34 cellular contexts compared by ENCODE assay signal in genomic region chr18:39271654-39272053, GRCh38.
"Had no signal": no experiment of that assay in that cellular context is flagged by ENCODE, and none has a peak within 500 bp of the region (broad histone marks: within the 10 kb centered on the region; RNA-seq: fewer than 3 reads in every experiment).

No MANE protein-coding gene starts in this region.

- H3K27me3 Mint-ChIP-seq: activated CD4-positive, alpha-beta memory T cell treated with anti-CD3 and anti-CD28 coated beads, Interleukin-2, amount 10 ng/mL, durations not matched to agents 7 days and 5 days; activated CD4-positive, alpha-beta T cell treated with anti-CD3 and anti-CD28 coated beads for 36 hours; activated CD4-positive, alpha-beta T cell treated with anti-CD3 and anti-CD28 coated beads, Interleukin-2, amount 10 ng/mL, durations not matched to agents 7 days and 5 days; activated CD8-positive, alpha-beta memory T cell treated with anti-CD3 and anti-CD28 coated beads, Interleukin-2, amount 10 ng/mL, durations not matched to agents 7 days and 5 days; activated naive CD4-positive, alpha-beta T cell treated with anti-CD3 and anti-CD28 coated beads, Interleukin-2, amount 10 ng/mL, durations not matched to agents 7 days and 5 days; activated naive CD4-positive, alpha-beta T cell treated with anti-CD3 and anti-CD28 coated beads, Interleukin-2, amount 50 U/mL, for 24 hours; activated naive CD8-positive, alpha-beta T cell; activated naive CD8-positive, alpha-beta T cell treated with anti-CD3 and anti-CD28 coated beads, Interleukin-2, amount 10 ng/mL, durations not matched to agents 7 days and 5 days; activated naive CD8-positive, alpha-beta T cell treated with anti-CD3 and anti-CD28 coated beads, Interleukin-2, amount 50 U/mL, for 24 hours; activated T-cell treated with anti-CD3 and anti-CD28 coated beads, Interleukin-2, amount 50 U/mL, for 24 hours had no signal

- H3K27me3 ChIP-seq: ascending aorta had no signal

- H3K36me3 ChIP-seq: ascending aorta had no signal

- H3K9me3 ChIP-seq: ascending aorta had no signal

- H3K4me3 ChIP-seq: ascending aorta had no signal

- H3K4me1 ChIP-seq: ascending aorta had no signal

- H3K9me3 Mint-ChIP-seq: brain; T-helper 2 cell treated with Interferon-gamma antibody and Interleukin-4, amounts not matched to agents 5 μg/mL and 100 μg/mL, for 36 hours had no signal

- H3K27ac Mint-ChIP-seq: activated CD4-positive, alpha-beta memory T cell treated with anti-CD3 and anti-CD28 coated beads, Interleukin-2, amount 10 ng/mL, durations not matched to agents 7 days and 5 days; activated CD4-positive, alpha-beta T cell treated with anti-CD3 and anti-CD28 coated beads for 36 hours; activated CD4-positive, alpha-beta T cell treated with anti-CD3 and anti-CD28 coated beads, Interleukin-2, amount 10 ng/mL, durations not matched to agents 7 days and 5 days; activated CD8-positive, alpha-beta memory T cell treated with anti-CD3 and anti-CD28 coated beads, Interleukin-2, amount 10 ng/mL, durations not matched to agents 7 days and 5 days; activated CD8-positive, alpha-beta T cell treated with anti-CD3 and anti-CD28 coated beads, Interleukin-2, amount 10 ng/mL, durations not matched to agents 7 days and 5 days; activated naive CD4-positive, alpha-beta T cell treated with anti-CD3 and anti-CD28 coated beads, Interleukin-2, amount 10 ng/mL, durations not matched to agents 7 days and 5 days; activated naive CD4-positive, alpha-beta T cell treated with anti-CD3 and anti-CD28 coated beads, Interleukin-2, amount 50 U/mL, for 24 hours; activated naive CD8-positive, alpha-beta T cell; activated naive CD8-positive, alpha-beta T cell treated with anti-CD3 and anti-CD28 coated beads, Interleukin-2, amount 10 ng/mL, durations not matched to agents 7 days and 5 days; activated naive CD8-positive, alpha-beta T cell treated with anti-CD3 and anti-CD28 coated beads, Interleukin-2, amount 50 U/mL, for 24 hours; activated T-cell treated with anti-CD3 and anti-CD28 coated beads, Interleukin-2, amount 50 U/mL, for 24 hours; activated T-helper 2 cell treated with anti-CD3 and anti-CD28 coated beads, Interferon-gamma antibody, Interleukin-2, Interleukin-4, amounts not matched to agents 10 μg/mL and 5 μg/mL and 100 μg/mL, durations not matched to agents 14 hours and 24 hours and 36 hours; brain; T-helper 1 cell treated with Interleukin-12 subunit alpha and Interleukin-12 subunit beta and Interleukin-4 antibody, amounts not matched to agents 30 μg/mL and 1 μg/mL, for 36 hours; T-helper 2 cell treated with Interferon-gamma antibody and Interleukin-4, amounts not matched to agents 5 μg/mL and 100 μg/mL, for 36 hours had no signal

- H3K4me1 Mint-ChIP-seq: activated CD4-positive, alpha-beta memory T cell treated with anti-CD3 and anti-CD28 coated beads, Interleukin-2, amount 10 ng/mL, durations not matched to agents 7 days and 5 days; activated CD4-positive, alpha-beta T cell treated with anti-CD3 and anti-CD28 coated beads for 36 hours; activated CD4-positive, alpha-beta T cell treated with anti-CD3 and anti-CD28 coated beads, Interleukin-2, amount 10 ng/mL, durations not matched to agents 7 days and 5 days; activated CD8-positive, alpha-beta memory T cell treated with anti-CD3 and anti-CD28 coated beads, Interleukin-2, amount 10 ng/mL, durations not matched to agents 7 days and 5 days; activated naive CD4-positive, alpha-beta T cell treated with anti-CD3 and anti-CD28 coated beads, Interleukin-2, amount 10 ng/mL, durations not matched to agents 7 days and 5 days; activated naive CD4-positive, alpha-beta T cell treated with anti-CD3 and anti-CD28 coated beads, Interleukin-2, amount 50 U/mL, for 24 hours; activated naive CD8-positive, alpha-beta T cell treated with anti-CD3 and anti-CD28 coated beads, Interleukin-2, amount 10 ng/mL, durations not matched to agents 7 days and 5 days; activated naive CD8-positive, alpha-beta T cell treated with anti-CD3 and anti-CD28 coated beads, Interleukin-2, amount 50 U/mL, for 24 hours; brain had no signal

- DNase-seq: activated CD4-positive, alpha-beta memory T cell treated with anti-CD3 and anti-CD28 coated beads, Interleukin-2, amount 10 ng/mL, durations not matched to agents 7 days and 5 days; activated CD4-positive, alpha-beta T cell treated with anti-CD3 and anti-CD28 coated beads for 1 hour; activated CD4-positive, alpha-beta T cell treated with anti-CD3 and anti-CD28 coated beads for 36 hours; activated CD4-positive, alpha-beta T cell treated with anti-CD3 and anti-CD28 coated beads for 48 hours; activated CD4-positive, alpha-beta T cell treated with anti-CD3 and anti-CD28 coated beads, Interleukin-2, amount 10 ng/mL, durations not matched to agents 7 days and 5 days; activated CD4-positive, alpha-beta T cell treated with anti-CD3 and anti-CD28 coated beads, Interleukin-2, amount 50 U/mL, for 48 hours; activated CD4-positive, CD25-positive, alpha-beta regulatory T cell; activated CD8-positive, alpha-beta memory T cell treated with anti-CD3 and anti-CD28 coated beads for 24 hours; activated CD8-positive, alpha-beta memory T cell treated with anti-CD3 and anti-CD28 coated beads, Interleukin-2, amount 10 ng/mL, durations not matched to agents 7 days and 5 days; activated CD8-positive, alpha-beta memory T cell treated with anti-CD3 and anti-CD28 coated beads, Interleukin-2, amount 50 U/mL, for 48 hours; activated CD8-positive, alpha-beta T cell treated with anti-CD3 and anti-CD28 coated beads, Interleukin-2, amount 10 ng/mL, durations not matched to agents 7 days and 5 days; activated effector memory CD4-positive, alpha-beta T cell treated with Interleukin-2 at 50 U/mL for 16 hours; activated gamma-delta T cell; activated naive CD4-positive, alpha-beta T cell treated with anti-CD3 and anti-CD28 coated beads, Interleukin-2, amount 10 ng/mL, durations not matched to agents 7 days and 5 days; activated naive CD4-positive, alpha-beta T cell treated with Interleukin-2 at 50 U/mL for 16 hours; activated naive CD8-positive, alpha-beta T cell treated with anti-CD3 and anti-CD28 coated beads, Interleukin-2, amount 10 ng/mL, durations not matched to agents 7 days and 5 days; activated naive CD8-positive, alpha-beta T cell treated with anti-CD3 and anti-CD28 coated beads, Interleukin-2, amount 50 U/mL, for 24 hours; activated T-cell treated with anti-CD3 and anti-CD28 coated beads, Interleukin-2, amount 50 U/mL, for 24 hours; activated T-cell treated with anti-CD3 and anti-CD28 coated beads, Interleukin-2, amount 50 U/mL, for 48 hours; amygdala; anterior cingulate cortex; central memory CD4-positive, alpha-beta T cell; T-helper 1 cell; T-helper 2 cell; T-helper 9 cell had no signal

- H3K36me3 Mint-ChIP-seq: activated CD8-positive, alpha-beta memory T cell treated with anti-CD3 and anti-CD28 coated beads, Interleukin-2, amount 10 ng/mL, durations not matched to agents 7 days and 5 days; activated naive CD4-positive, alpha-beta T cell treated with anti-CD3 and anti-CD28 coated beads, Interleukin-2, amount 10 ng/mL, durations not matched to agents 7 days and 5 days; activated naive CD4-positive, alpha-beta T cell treated with anti-CD3 and anti-CD28 coated beads, Interleukin-2, amount 50 U/mL, for 24 hours; activated naive CD8-positive, alpha-beta T cell; activated naive CD8-positive, alpha-beta T cell treated with anti-CD3 and anti-CD28 coated beads, Interleukin-2, amount 10 ng/mL, durations not matched to agents 7 days and 5 days; brain had no signal

- H3K27ac ChIP-seq: ascending aorta, VCaP had no signal

- ATAC-seq: activated CD4-positive, alpha-beta T cell treated with anti-CD3 and anti-CD28 coated beads for 36 hours; activated CD4-positive, CD25-positive, alpha-beta regulatory T cell treated with anti-CD3 and anti-CD28 coated beads, Interleukin-2, amount 50 U/mL, for 24 hours; activated CD8-positive, alpha-beta memory T cell treated with anti-CD3 and anti-CD28 coated beads, Interleukin-2, amount 10 ng/mL, durations not matched to agents 7 days and 5 days; activated CD8-positive, alpha-beta T cell treated with anti-CD3 and anti-CD28 coated beads, Interleukin-2, amount 10 ng/mL, durations not matched to agents 7 days and 5 days; activated naive CD8-positive, alpha-beta T cell treated with anti-CD3 and anti-CD28 coated beads, Interleukin-2, amount 50 U/mL, for 24 hours had no signal

- H3K4me3 Mint-ChIP-seq: activated CD4-positive, alpha-beta memory T cell treated with anti-CD3 and anti-CD28 coated beads, Interleukin-2, amount 10 ng/mL, durations not matched to agents 7 days and 5 days; activated CD4-positive, alpha-beta T cell treated with anti-CD3 and anti-CD28 coated beads for 36 hours; activated CD4-positive, alpha-beta T cell treated with anti-CD3 and anti-CD28 coated beads, Interleukin-2, amount 10 ng/mL, durations not matched to agents 7 days and 5 days; activated CD8-positive, alpha-beta memory T cell treated with anti-CD3 and anti-CD28 coated beads, Interleukin-2, amount 10 ng/mL, durations not matched to agents 7 days and 5 days; activated CD8-positive, alpha-beta T cell treated with anti-CD3 and anti-CD28 coated beads, Interleukin-2, amount 10 ng/mL, durations not matched to agents 7 days and 5 days; activated naive CD4-positive, alpha-beta T cell treated with anti-CD3 and anti-CD28 coated beads, Interleukin-2, amount 10 ng/mL, durations not matched to agents 7 days and 5 days; activated naive CD4-positive, alpha-beta T cell treated with anti-CD3 and anti-CD28 coated beads, Interleukin-2, amount 50 U/mL, for 24 hours; activated naive CD8-positive, alpha-beta T cell; activated naive CD8-positive, alpha-beta T cell treated with anti-CD3 and anti-CD28 coated beads, Interleukin-2, amount 10 ng/mL, durations not matched to agents 7 days and 5 days; activated naive CD8-positive, alpha-beta T cell treated with anti-CD3 and anti-CD28 coated beads, Interleukin-2, amount 50 U/mL, for 24 hours; activated T-cell treated with anti-CD3 and anti-CD28 coated beads, Interleukin-2, amount 50 U/mL, for 24 hours; brain; T-helper 1 cell treated with Interleukin-12 subunit alpha and Interleukin-12 subunit beta and Interleukin-4 antibody, amounts not matched to agents 30 μg/mL and 1 μg/mL, for 36 hours; T-helper 2 cell treated with Interferon-gamma antibody and Interleukin-4, amounts not matched to agents 5 μg/mL and 100 μg/mL, for 36 hours had no signal
